ENCODE assay signal across 26 cellular contexts in genomic region chr18:72194072-72194471, GRCh38.
"Had no signal": no experiment of that assay in that cellular context is flagged by ENCODE, and none has a peak within 500 bp of the region (broad histone marks: within the 10 kb centered on the region; RNA-seq: fewer than 3 reads in every experiment).

No MANE protein-coding gene starts in this region.

- H3K36me3 ChIP-seq: MG63, Peyer's patch, SJCRH30 had no signal

- H3K27ac ChIP-seq: PC-9, Peyer's patch, SJCRH30 had no signal

- H3K4me1 ChIP-seq: Peyer's patch, SJCRH30 had no signal

- H3K4me3 Mint-ChIP-seq: T-cell had no signal

- H3K4me2 ChIP-seq: PC-9 had no signal

- H3K27ac Mint-ChIP-seq: T-cell had no signal

- H3K27me3 Mint-ChIP-seq: T-cell had no signal

- DNase-seq: KBM-7; MG63; MV-4-11; NCI-H1092; NCI-H1105 treated with DMSO at 0.1 percent for 48 hours; NCI-H1417 treated with DMSO at 0.1 percent for 48 hours; NCI-H146; NCI-H187; NCI-H2029; NCI-H2081 treated with DMSO at 0.1 percent for 48 hours; NCI-H2171; NCI-H226; NCI-H446; NCI-H510A; NCI-H524 treated with DMSO at 0.1 percent for 48 hours; NCI-H69; NCI-H774; NK-92 treated with Interleukin-12 subunit alpha and Interleukin-12 subunit beta, amount 100 ng/mL, for 24 hours; OCI-M1; PC-9; Peyer's patch; SHP77 treated with DMSO at 0.1 percent for 48 hours; SJCRH30; T-cell had no signal

- H3K9me3 ChIP-seq: MG63, Peyer's patch, SJCRH30 had no signal

- H3K36me3 Mint-ChIP-seq: T-cell had no signal

- H2AFZ ChIP-seq: PC-9 had no signal

- ATAC-seq: Right ventricle myocardium inferior, SK-N-SH treated with all-trans-retinoic acid at 6 μM for 48 hours, T-cell had no signal

- H3K4me1 Mint-ChIP-seq: T-cell had no signal

- H3K4me3 ChIP-seq: MG63, PC-9, Peyer's patch, SJCRH30 had no signal

- H3K27me3 ChIP-seq: MG63, Peyer's patch, SJCRH30 had no signal
